25 cellular contexts compared by ENCODE assay signal in the genomic region with DNA sequence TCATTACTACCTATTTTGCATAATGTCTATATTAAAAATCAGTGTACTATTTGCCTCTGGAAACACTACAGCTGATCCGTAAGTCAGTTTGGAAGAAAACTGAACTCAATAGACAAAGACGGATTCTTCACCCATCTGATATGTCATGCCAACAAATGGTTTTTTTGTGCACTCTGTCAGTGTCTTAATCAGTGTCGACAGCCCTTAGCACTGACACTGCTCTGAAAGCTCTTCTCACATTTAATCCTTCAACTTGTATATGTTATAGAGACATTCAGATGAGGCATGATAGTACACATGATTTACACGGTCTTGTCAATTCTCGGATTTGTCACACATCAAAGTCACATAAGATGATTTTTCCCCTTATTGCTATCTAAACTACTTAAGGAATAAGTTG.
DNase-seq lines count a peak whose midpoint lies in the region; ATAC-seq, FAIRE-seq and TF ChIP-seq lines count a peak whose summit lies in the region.
"Had no signal": no experiment of that assay in that cellular context is flagged by ENCODE, and none has a peak within 500 bp of the region (broad histone marks: within the 10 kb centered on the region; RNA-seq: fewer than 3 reads in every experiment).

No MANE protein-coding gene starts in this region.

- H3K9me2 ChIP-seq in SK-N-SH = no peaks in the 10 kb centered on the region

- dilution Hi-C loops in keratinocyte (cut with MboI; ENCODE audit: extremely low pct_ligation_motif_present, low sequenced_read_pairs) = no loop called here

- H3K4me1 ChIP-seq in SK-N-SH (ENCODE audit: control insufficient read depth in 1 of 2, insufficient read depth in 2 of 2, low read depth in 1 of 2, low read length in 1 of 2) = peaks cover 0 to 5% of the 10 kb centered on the region in 2 experiments; a peak in 1 of 4 replicates
- H3K4me1 ChIP-seq in keratinocyte (ENCODE audit: control insufficient read depth, extremely low read depth, insufficient read depth, low read length) = peaks cover 4% of the 10 kb centered on the region
- H3K4me1 ChIP-seq: BLaER1 had no signal

- FAIRE-seq in keratinocyte (lab: Jason Lieb, UNC) = peak; percentile 56
- FAIRE-seq: D721Med, GM12878, GM18507, GM19239, H54 had no signal

- H3K4me3 ChIP-seq in SK-N-SH (ENCODE audit: low read depth in 2 of 2, low read length in 1 of 2) (no peak overlapping the region), keratinocyte (ENCODE audit: control insufficient read depth in 2 of 3, extremely low read depth in 1 of 3, insufficient read depth in 2 of 3, low read depth in 1 of 3, low read length in 3 of 3) (no peak overlapping the region)
- H3K4me3 ChIP-seq: BLaER1, GM12878 had no signal

- H3K9me3 ChIP-seq in SK-N-SH (no peaks in the 10 kb centered on the region), keratinocyte (ENCODE audit: control insufficient read depth, low read depth, low read length) (no peaks in the 10 kb centered on the region)
- H3K9me3 ChIP-seq: BLaER1 had no signal

- H3K36me3 ChIP-seq in SK-N-SH (replicated peaks in 1 of 2; ENCODE audit: control insufficient read depth in 1 of 2, insufficient read depth in 2 of 2, low read length in 1 of 2) (no peaks in the 10 kb centered on the region), keratinocyte (ENCODE audit: control insufficient read depth in 2 of 2, extremely low read depth in 1 of 2, insufficient read depth in 2 of 2, low read length in 2 of 2) (no peaks in the 10 kb centered on the region)
- H3K36me3 ChIP-seq: BLaER1 had no signal

- H2AFZ ChIP-seq in SK-N-SH (ENCODE audit: low read depth) = no peak overlapping the region
- no peak overlapping the region for H2AFZ ChIP-seq in keratinocyte (ENCODE audit: control insufficient read depth, low read length)

- CTCF ChIA-PET in SK-N-SH (lab: Yijun Ruan, JAX) = no interaction called here

- peaks cover 17% of the 10 kb centered on the region for H3F3A ChIP-seq in SK-N-SH (replicated peaks; ENCODE audit: insufficient read depth)

- DNase-seq in SK-N-SH (no peak), RPMI7951 (ENCODE audit: low read depth) (peak; percentile 20), keratinocyte (ENCODE audit: low read depth, low spot score) (no peak), retina (peak; percentile 15)
- DNase-seq: CD4-positive, CD25-positive, alpha-beta regulatory T cell; CD8-positive, alpha-beta T cell; DMS 273 treated with DMSO at 0.1 percent for 48 hours; DMS79; EL; GDM1; GOT3; HCEC 1CT; HFFc6 had no signal

- H3K27me3 ChIP-seq in SK-N-SH (ENCODE audit: insufficient read depth) (no peaks in the 10 kb centered on the region), keratinocyte (ENCODE audit: control insufficient read depth, extremely low read depth, insufficient read depth, low read length) (peaks cover 5% of the 10 kb centered on the region)
- H3K27me3 ChIP-seq: BLaER1 had no signal

- H3K9ac ChIP-seq in SK-N-SH (no peak overlapping the region), keratinocyte (ENCODE audit: control insufficient read depth, extremely low read depth, insufficient read depth, low read length) (no peak overlapping the region)
- H3K9ac ChIP-seq: BLaER1 had no signal

- TF ChIP-seq RAD21 in SK-N-SH (IDR thresholded peaks at IDR 0.05; ENCODE audit: low read length) = no peak

- H4K20me1 ChIP-seq in SK-N-SH (ENCODE audit: insufficient read depth) (no peaks in the 10 kb centered on the region), keratinocyte (ENCODE audit: control insufficient read depth, extremely low read depth, insufficient read depth, low read length) (no peaks in the 10 kb centered on the region)
- H4K20me1 ChIP-seq: BLaER1 had no signal

- POLR2A ChIA-PET in SK-N-SH (lab: Yijun Ruan, JAX) = no interaction called here

- WGBS in SK-N-SH (ENCODE audit: low lambda C conversion rate) = 25% methylated on average over 5 of the region's 5 CpGs

- H3K27ac ChIP-seq in SK-N-SH (ENCODE audit: low read depth in 2 of 2, low read length in 1 of 2) (no peak overlapping the region), keratinocyte (ENCODE audit: control insufficient read depth, insufficient read depth, low read length) (no peak overlapping the region)
- H3K27ac ChIP-seq: 22Rv1, BLaER1, C4-2B had no signal

- ATAC-seq in SK-N-SH treated with all-trans-retinoic acid at 6 μM for 48 hours (no peak), GM21619 (IDR thresholded peaks at IDR 0.05; ENCODE audit: unreplicated experiment) (no peak), GM18867 (IDR thresholded peaks at IDR 0.05; ENCODE audit: unreplicated experiment) (no peak), GM21526 (IDR thresholded peaks at IDR 0.05; ENCODE audit: low FRiP score, unreplicated experiment) (no peak)
- ATAC-seq: CD8-positive, alpha-beta T cell; GM12878 had no signal

- H3K9me1 ChIP-seq in keratinocyte (ENCODE audit: control insufficient read depth, extremely low read depth, insufficient read depth, low read length) = no peaks in the 10 kb centered on the region

- no peak for TF ChIP-seq CTCF in SK-N-SH (IDR thresholded peaks at IDR 0.05)
- TF ChIP-seq CTCF in keratinocyte (optimal IDR thresholded peaks at IDR 0.05 in 1 of 3, IDR thresholded peaks at IDR 0.05 in 1 of 3, conservative IDR thresholded peaks at IDR 0.05 in 1 of 3; ENCODE audit: extremely low read depth in 1 of 3, insufficient read depth in 2 of 3, low read length in 3 of 3) = no peak

- H3K4me2 ChIP-seq in SK-N-SH (no peak overlapping the region), keratinocyte (ENCODE audit: control insufficient read depth, extremely low read depth, insufficient read depth, low read depth, low read length) (no peak overlapping the region)
- H3K4me2 ChIP-seq: BLaER1 had no signal

- no peak for TF ChIP-seq EP300 in SK-N-SH (IDR thresholded peaks at IDR 0.05; ENCODE audit: borderline replicate concordance in 1 of 2, low read depth in 1 of 2, low read length in 1 of 2)

- H3K79me2 ChIP-seq in SK-N-SH (ENCODE audit: insufficient read depth) (no peaks in the 10 kb centered on the region), keratinocyte (ENCODE audit: control insufficient read depth, insufficient read depth, low read length) (no peaks in the 10 kb centered on the region)

TF ChIP-seq in SK-N-SH, 30 proteins besides CTCF, POLR2A, EP300 and RAD21:
- no peak for TF ChIP-seq TAF1 (IDR thresholded peaks at IDR 0.05; ENCODE audit: borderline replicate concordance, low read depth, low read length)
- peak; percentile 35; the same call in 1 of the 2 replicates for TF ChIP-seq PBX3 (IDR thresholded peaks at IDR 0.05)

TF ChIP-seq in SK-N-SH treated with all-trans-retinoic acid at 6 μM for 48 hours, 23 proteins besides CTCF, POLR2A, EP300 and RAD21 (continues in another document):
- no peak for TF ChIP-seq CREB5 (CRISPR knock-in tag; IDR thresholded peaks at IDR 0.05; ENCODE audit: low read depth)
- TF ChIP-seq ZC3H10 (CRISPR knock-in tag; IDR thresholded peaks at IDR 0.05) = no peak
- TF ChIP-seq, protein P1, sequence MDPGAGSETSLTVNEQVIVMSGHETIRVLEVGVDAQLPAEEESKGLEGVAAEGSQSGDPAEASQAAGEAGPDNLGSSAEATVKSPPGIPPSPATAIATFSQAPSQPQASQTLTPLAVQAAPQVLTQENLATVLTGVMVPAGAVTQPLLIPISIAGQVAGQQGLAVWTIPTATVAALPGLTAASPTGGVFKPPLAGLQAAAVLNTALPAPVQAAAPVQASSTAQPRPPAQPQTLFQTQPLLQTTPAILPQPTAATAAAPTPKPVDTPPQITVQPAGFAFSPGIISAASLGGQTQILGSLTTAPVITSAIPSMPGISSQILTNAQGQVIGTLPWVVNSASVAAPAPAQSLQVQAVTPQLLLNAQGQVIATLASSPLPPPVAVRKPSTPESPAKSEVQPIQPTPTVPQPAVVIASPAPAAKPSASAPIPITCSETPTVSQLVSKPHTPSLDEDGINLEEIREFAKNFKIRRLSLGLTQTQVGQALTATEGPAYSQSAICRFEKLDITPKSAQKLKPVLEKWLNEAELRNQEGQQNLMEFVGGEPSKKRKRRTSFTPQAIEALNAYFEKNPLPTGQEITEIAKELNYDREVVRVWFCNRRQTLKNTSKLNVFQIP (CRISPR knock-in tag; IDR thresholded peaks at IDR 0.05; ENCODE audit: borderline replicate concordance, low read depth) = no peak
- no peak for TF ChIP-seq ZNF8 (CRISPR knock-in tag; IDR thresholded peaks at IDR 0.05)
- TF ChIP-seq, protein P2, sequence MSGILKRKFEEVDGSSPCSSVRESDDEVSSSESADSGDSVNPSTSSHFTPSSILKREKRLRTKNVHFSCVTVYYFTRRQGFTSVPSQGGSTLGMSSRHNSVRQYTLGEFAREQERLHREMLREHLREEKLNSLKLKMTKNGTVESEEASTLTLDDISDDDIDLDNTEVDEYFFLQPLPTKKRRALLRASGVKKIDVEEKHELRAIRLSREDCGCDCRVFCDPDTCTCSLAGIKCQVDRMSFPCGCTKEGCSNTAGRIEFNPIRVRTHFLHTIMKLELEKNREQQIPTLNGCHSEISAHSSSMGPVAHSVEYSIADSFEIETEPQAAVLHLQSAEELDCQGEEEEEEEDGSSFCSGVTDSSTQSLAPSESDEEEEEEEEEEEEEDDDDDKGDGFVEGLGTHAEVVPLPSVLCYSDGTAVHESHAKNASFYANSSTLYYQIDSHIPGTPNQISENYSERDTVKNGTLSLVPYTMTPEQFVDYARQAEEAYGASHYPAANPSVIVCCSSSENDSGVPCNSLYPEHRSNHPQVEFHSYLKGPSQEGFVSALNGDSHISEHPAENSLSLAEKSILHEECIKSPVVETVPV (CRISPR knock-in tag; IDR thresholded peaks at IDR 0.05) = no peak
- no peak for TF ChIP-seq CSDC2 (CRISPR knock-in tag; IDR thresholded peaks at IDR 0.05)
- TF ChIP-seq ZNF565 (CRISPR knock-in tag; conservative IDR thresholded peaks at IDR 0.05; ENCODE audit: low read depth) = no peak
- TF ChIP-seq TCF4 (CRISPR knock-in tag; IDR thresholded peaks at IDR 0.05; ENCODE audit: borderline replicate concordance) = no peak
- TF ChIP-seq TOX (CRISPR knock-in tag; IDR thresholded peaks at IDR 0.05; ENCODE audit: borderline replicate concordance) = no peak
- no peak for TF ChIP-seq SNAI2 (CRISPR knock-in tag; IDR thresholded peaks at IDR 0.05)

Comparison
In these comparisons a context has a peak if more than half of its experiments do, and no peak if none do; other contexts are left out.
1. DNase-seq: peak in RPMI7951 (single experiment) and retina (single experiment); none in SK-N-SH (single experiment) and keratinocyte (single experiment).